ENCODE assay signal across 1 cellular context in the genomic region with DNA sequence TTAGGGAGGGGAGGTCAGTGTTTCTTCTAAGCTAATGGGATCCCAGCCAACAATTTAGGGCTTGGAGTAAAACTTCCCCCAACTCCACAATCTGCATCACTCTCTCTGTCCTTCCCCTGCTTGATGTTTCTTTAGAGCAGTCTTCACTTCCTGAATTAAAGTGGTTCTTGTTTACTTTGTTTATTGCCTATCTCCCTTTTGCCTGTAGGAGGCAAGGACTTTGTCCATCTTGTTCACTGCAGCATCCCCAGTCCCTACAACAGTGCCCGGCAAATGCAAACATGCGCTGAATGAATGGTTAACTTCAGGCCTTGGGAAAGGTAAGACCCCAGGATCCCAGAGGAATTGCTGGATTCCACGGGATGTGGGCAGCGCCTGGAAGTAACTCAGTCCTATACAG.
TF ChIP-seq lines count a peak whose summit lies in the region.
"Not testable (repeated sequence)": the region's sequence is repeated elsewhere in the genome, so short reads cannot be mapped to it uniquely, and the experiment has no call there.

No MANE protein-coding gene starts in this region.

TF ChIP-seq in HepG2, 621 proteins besides CTCF, POLR2A, EP300 and RAD21 (continued from another document):
- TF ChIP-seq, protein P1, sequence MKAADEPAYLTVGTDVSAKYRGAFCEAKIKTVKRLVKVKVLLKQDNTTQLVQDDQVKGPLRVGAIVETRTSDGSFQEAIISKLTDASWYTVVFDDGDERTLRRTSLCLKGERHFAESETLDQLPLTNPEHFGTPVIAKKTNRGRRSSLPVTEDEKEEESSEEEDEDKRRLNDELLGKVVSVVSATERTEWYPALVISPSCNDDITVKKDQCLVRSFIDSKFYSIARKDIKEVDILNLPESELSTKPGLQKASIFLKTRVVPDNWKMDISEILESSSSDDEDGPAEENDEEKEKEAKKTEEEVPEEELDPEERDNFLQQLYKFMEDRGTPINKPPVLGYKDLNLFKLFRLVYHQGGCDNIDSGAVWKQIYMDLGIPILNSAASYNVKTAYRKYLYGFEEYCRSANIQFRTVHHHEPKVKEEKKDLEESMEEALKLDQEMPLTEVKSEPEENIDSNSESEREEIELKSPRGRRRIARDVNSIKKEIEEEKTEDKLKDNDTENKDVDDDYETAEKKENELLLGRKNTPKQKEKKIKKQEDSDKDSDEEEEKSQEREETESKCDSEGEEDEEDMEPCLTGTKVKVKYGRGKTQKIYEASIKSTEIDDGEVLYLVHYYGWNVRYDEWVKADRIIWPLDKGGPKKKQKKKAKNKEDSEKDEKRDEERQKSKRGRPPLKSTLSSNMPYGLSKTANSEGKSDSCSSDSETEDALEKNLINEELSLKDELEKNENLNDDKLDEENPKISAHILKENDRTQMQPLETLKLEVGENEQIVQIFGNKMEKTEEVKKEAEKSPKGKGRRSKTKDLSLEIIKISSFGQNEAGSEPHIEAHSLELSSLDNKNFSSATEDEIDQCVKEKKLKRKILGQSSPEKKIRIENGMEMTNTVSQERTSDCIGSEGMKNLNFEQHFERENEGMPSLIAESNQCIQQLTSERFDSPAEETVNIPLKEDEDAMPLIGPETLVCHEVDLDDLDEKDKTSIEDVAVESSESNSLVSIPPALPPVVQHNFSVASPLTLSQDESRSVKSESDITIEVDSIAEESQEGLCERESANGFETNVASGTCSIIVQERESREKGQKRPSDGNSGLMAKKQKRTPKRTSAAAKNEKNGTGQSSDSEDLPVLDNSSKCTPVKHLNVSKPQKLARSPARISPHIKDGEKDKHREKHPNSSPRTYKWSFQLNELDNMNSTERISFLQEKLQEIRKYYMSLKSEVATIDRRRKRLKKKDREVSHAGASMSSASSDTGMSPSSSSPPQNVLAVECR (CRISPR knock-in tag; IDR thresholded peaks at IDR 0.05; ENCODE audit: borderline replicate concordance), result peak; percentile 32; the same call in 1 of the 2 replicates
- TF ChIP-seq, protein P2, sequence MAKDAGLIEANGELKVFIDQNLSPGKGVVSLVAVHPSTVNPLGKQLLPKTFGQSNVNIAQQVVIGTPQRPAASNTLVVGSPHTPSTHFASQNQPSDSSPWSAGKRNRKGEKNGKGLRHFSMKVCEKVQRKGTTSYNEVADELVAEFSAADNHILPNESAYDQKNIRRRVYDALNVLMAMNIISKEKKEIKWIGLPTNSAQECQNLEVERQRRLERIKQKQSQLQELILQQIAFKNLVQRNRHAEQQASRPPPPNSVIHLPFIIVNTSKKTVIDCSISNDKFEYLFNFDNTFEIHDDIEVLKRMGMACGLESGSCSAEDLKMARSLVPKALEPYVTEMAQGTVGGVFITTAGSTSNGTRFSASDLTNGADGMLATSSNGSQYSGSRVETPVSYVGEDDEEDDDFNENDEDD (CRISPR knock-in tag; IDR thresholded peaks at IDR 0.05; ENCODE audit: borderline replicate concordance), result peak; percentile 11; the same call in 1 of the 2 replicates
- TF ChIP-seq ISL2 (CRISPR knock-in tag; IDR thresholded peaks at IDR 0.05) (peak; percentile 76), BRCA1 (CRISPR knock-in tag; IDR thresholded peaks at IDR 0.05) (0 out of 2 replicates have a peak, but pooled peaks have one; percentile 49), HNF4A (CRISPR knock-in tag; IDR thresholded peaks at IDR 0.05) (peak; percentile 84), FOXA1 (CRISPR knock-in tag; IDR thresholded peaks at IDR 0.05) (peak; percentile 92), KDM1A (CRISPR knock-in tag; IDR thresholded peaks at IDR 0.05) (0 out of 2 replicates have a peak, but pooled peaks have one; percentile 42), ZNF792 (CRISPR knock-in tag; IDR thresholded peaks at IDR 0.05) (peak; percentile 59; the same call in 1 of the 2 replicates), ETV5 (CRISPR knock-in tag; IDR thresholded peaks at IDR 0.05; ENCODE audit: borderline replicate concordance) (peak; percentile 51; the same call in 1 of the 2 replicates), ZKSCAN8 (CRISPR knock-in tag; IDR thresholded peaks at IDR 0.05; ENCODE audit: borderline replicate concordance) (0 out of 2 replicates have a peak, but pooled peaks have one; percentile 43), ZNF331 (CRISPR knock-in tag; IDR thresholded peaks at IDR 0.05) (peak; percentile 46; the same call in 1 of the 2 replicates), FOXK1 (CRISPR knock-in tag; IDR thresholded peaks at IDR 0.05; ENCODE audit: borderline replicate concordance, low read depth) (peak; percentile 76; the same call in 1 of the 2 replicates), MIER3 (CRISPR knock-in tag; IDR thresholded peaks at IDR 0.05; ENCODE audit: borderline replicate concordance) (peak; percentile 54; the same call in 1 of the 2 replicates), MED1 (CRISPR knock-in tag; IDR thresholded peaks at IDR 0.05) (peak; percentile 27; the same call in 1 of the 2 replicates), SOX6 (CRISPR knock-in tag; IDR thresholded peaks at IDR 0.05) (peak; percentile 22; the same call in 1 of the 2 replicates), SAP130 (CRISPR knock-in tag; IDR thresholded peaks at IDR 0.05; ENCODE audit: low read depth) (peak; percentile 28; the same call in 1 of the 2 replicates)
- not testable (repeated sequence) for TF ChIP-seq FOXA1, SOX6 (IDR thresholded peaks at IDR 0.05)
- TF ChIP-seq, protein P3, sequence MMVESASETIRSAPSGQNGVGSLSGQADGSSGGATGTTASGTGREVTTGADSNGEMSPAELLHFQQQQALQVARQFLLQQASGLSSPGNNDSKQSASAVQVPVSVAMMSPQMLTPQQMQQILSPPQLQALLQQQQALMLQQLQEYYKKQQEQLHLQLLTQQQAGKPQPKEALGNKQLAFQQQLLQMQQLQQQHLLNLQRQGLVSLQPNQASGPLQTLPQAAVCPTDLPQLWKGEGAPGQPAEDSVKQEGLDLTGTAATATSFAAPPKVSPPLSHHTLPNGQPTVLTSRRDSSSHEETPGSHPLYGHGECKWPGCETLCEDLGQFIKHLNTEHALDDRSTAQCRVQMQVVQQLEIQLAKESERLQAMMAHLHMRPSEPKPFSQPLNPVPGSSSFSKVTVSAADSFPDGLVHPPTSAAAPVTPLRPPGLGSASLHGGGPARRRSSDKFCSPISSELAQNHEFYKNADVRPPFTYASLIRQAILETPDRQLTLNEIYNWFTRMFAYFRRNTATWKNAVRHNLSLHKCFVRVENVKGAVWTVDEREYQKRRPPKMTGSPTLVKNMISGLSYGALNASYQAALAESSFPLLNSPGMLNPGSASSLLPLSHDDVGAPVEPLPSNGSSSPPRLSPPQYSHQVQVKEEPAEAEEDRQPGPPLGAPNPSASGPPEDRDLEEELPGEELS (CRISPR knock-in tag; IDR thresholded peaks at IDR 0.05), result peak; percentile 93
- TF ChIP-seq, protein P4, sequence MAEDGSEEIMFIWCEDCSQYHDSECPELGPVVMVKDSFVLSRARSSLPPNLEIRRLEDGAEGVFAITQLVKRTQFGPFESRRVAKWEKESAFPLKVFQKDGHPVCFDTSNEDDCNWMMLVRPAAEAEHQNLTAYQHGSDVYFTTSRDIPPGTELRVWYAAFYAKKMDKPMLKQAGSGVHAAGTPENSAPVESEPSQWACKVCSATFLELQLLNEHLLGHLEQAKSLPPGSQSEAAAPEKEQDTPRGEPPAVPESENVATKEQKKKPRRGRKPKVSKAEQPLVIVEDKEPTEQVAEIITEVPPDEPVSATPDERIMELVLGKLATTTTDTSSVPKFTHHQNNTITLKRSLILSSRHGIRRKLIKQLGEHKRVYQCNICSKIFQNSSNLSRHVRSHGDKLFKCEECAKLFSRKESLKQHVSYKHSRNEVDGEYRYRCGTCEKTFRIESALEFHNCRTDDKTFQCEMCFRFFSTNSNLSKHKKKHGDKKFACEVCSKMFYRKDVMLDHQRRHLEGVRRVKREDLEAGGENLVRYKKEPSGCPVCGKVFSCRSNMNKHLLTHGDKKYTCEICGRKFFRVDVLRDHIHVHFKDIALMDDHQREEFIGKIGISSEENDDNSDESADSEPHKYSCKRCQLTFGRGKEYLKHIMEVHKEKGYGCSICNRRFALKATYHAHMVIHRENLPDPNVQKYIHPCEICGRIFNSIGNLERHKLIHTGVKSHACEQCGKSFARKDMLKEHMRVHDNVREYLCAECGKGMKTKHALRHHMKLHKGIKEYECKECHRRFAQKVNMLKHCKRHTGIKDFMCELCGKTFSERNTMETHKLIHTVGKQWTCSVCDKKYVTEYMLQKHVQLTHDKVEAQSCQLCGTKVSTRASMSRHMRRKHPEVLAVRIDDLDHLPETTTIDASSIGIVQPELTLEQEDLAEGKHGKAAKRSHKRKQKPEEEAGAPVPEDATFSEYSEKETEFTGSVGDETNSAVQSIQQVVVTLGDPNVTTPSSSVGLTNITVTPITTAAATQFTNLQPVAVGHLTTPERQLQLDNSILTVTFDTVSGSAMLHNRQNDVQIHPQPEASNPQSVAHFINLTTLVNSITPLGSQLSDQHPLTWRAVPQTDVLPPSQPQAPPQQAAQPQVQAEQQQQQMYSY (CRISPR knock-in tag; IDR thresholded peaks at IDR 0.05), result 0 out of 2 replicates have a peak, but pooled peaks have one; percentile 12
- TF ChIP-seq, protein P5, sequence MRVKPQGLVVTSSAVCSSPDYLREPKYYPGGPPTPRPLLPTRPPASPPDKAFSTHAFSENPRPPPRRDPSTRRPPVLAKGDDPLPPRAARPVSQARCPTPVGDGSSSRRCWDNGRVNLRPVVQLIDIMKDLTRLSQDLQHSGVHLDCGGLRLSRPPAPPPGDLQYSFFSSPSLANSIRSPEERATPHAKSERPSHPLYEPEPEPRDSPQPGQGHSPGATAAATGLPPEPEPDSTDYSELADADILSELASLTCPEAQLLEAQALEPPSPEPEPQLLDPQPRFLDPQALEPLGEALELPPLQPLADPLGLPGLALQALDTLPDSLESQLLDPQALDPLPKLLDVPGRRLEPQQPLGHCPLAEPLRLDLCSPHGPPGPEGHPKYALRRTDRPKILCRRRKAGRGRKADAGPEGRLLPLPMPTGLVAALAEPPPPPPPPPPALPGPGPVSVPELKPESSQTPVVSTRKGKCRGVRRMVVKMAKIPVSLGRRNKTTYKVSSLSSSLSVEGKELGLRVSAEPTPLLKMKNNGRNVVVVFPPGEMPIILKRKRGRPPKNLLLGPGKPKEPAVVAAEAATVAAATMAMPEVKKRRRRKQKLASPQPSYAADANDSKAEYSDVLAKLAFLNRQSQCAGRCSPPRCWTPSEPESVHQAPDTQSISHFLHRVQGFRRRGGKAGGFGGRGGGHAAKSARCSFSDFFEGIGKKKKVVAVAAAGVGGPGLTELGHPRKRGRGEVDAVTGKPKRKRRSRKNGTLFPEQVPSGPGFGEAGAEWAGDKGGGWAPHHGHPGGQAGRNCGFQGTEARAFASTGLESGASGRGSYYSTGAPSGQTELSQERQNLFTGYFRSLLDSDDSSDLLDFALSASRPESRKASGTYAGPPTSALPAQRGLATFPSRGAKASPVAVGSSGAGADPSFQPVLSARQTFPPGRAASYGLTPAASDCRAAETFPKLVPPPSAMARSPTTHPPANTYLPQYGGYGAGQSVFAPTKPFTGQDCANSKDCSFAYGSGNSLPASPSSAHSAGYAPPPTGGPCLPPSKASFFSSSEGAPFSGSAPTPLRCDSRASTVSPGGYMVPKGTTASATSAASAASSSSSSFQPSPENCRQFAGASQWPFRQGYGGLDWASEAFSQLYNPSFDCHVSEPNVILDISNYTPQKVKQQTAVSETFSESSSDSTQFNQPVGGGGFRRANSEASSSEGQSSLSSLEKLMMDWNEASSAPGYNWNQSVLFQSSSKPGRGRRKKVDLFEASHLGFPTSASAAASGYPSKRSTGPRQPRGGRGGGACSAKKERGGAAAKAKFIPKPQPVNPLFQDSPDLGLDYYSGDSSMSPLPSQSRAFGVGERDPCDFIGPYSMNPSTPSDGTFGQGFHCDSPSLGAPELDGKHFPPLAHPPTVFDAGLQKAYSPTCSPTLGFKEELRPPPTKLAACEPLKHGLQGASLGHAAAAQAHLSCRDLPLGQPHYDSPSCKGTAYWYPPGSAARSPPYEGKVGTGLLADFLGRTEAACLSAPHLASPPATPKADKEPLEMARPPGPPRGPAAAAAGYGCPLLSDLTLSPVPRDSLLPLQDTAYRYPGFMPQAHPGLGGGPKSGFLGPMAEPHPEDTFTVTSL (CRISPR knock-in tag; IDR thresholded peaks at IDR 0.05; ENCODE audit: borderline replicate concordance), result peak; percentile 41; the same call in 1 of the 2 replicates
TF ChIP-seq in HepG2: peak in this region for 58; not testable (repeated sequence) for 563.
